In genomic region chr4:80237992-80238391, GRCh38 we compare ENCODE assay signal across 12 cellular contexts. TPM values are rescaled to one million over a fixed set of nuclear protein-coding genes. Genes with fewer than 3 reads are reported as not detected.
DNase-seq lines count a peak whose midpoint lies in the region; ATAC-seq and TF ChIP-seq lines count a peak whose summit lies in the region.
"Had no signal": no experiment of that assay in that cellular context is flagged by ENCODE, and none has a peak within 500 bp of the region (broad histone marks: within the 10 kb centered on the region; RNA-seq: fewer than 3 reads in every experiment).

No MANE protein-coding gene starts in this region.

- H2AK5ac ChIP-seq in mesenchymal stem cell (ENCODE audit: low read length, severe bottlenecking) = no peak overlapping the region

- no peak overlapping the region for H2BK15ac ChIP-seq in mesenchymal stem cell (ENCODE audit: low read depth, poor library complexity, severe bottlenecking)

- POLR2A ChIA-PET in BJ (lab: Charles Lee) = interaction anchor here (0.8 kb wide), 1 partner anchor 28 kb away, joined by 3 read pairs; the partner anchor contains the start of gene FGF5
- POLR2A ChIA-PET in PC-3 (lab: Charles Lee; ENCODE audit: unreplicated experiment) = no interaction called here

- ATAC-seq in PC-3 = peak; percentile 84
- no peak for ATAC-seq in HG03045 (IDR thresholded peaks at IDR 0.05; ENCODE audit: unreplicated experiment)

- no peaks in the 10 kb centered on the region for H3K9me2 ChIP-seq in PC-3 (replicated peaks; ENCODE audit: low read length)

- peaks cover 56% of the 10 kb centered on the region for H3K4me1 ChIP-seq in PC-3 (ENCODE audit: insufficient read depth, low read length)
- H3K4me1 ChIP-seq in mesenchymal stem cell (ENCODE audit: control insufficient read depth, insufficient read depth, low read depth, low read length) = peaks cover 5% of the 10 kb centered on the region

- H3K9me3 ChIP-seq in PC-3 (ENCODE audit: low read length) (no peaks in the 10 kb centered on the region), mesenchymal stem cell (ENCODE audit: control insufficient read depth, low read length) (no peaks in the 10 kb centered on the region)

- no peak overlapping the region for H3K14ac ChIP-seq in mesenchymal stem cell (ENCODE audit: low read length in 2 of 2)

- TF ChIP-seq CTCF in BJ (IDR thresholded peaks at IDR 0.05; ENCODE audit: insufficient read depth, low read depth, low read length) (no peak), PC-3 (conservative IDR thresholded peaks at IDR 0.05; ENCODE audit: low read depth, low read length) (no peak), choroid plexus epithelial cell (conservative IDR thresholded peaks at IDR 0.05; ENCODE audit: low read depth, low read length) (no peak)

- no peaks in the 10 kb centered on the region for H3K79me2 ChIP-seq in PC-3 (ENCODE audit: low read length)

- peak overlapping the region; percentile 8 for H2BK5ac ChIP-seq in mesenchymal stem cell (ENCODE audit: low read depth, low read length, poor library complexity, severe bottlenecking)

- peaks cover 9% of the 10 kb centered on the region for H3F3A ChIP-seq in PC-3 (ENCODE audit: low read length, unreplicated experiment)

- intact Hi-C loops in PC-3 (cut with micrococcal nuclease) = no loop called here

- H3K9ac ChIP-seq in PC-3 (ENCODE audit: low read length) = no peak overlapping the region
- peak overlapping the region; percentile 77 for H3K9ac ChIP-seq in mesenchymal stem cell (ENCODE audit: low read length)

- H3K36me3 ChIP-seq in BJ (ENCODE audit: control insufficient read depth, insufficient read depth, low read length) (no peaks in the 10 kb centered on the region), PC-3 (ENCODE audit: low read depth, low read length) (peaks cover 6% of the 10 kb centered on the region; the same call in 1 of the 2 replicates), mesenchymal stem cell (ENCODE audit: control insufficient read depth in 1 of 2, insufficient read depth in 2 of 2, low read depth in 1 of 2, low read length in 2 of 2) (no peaks in the 10 kb centered on the region)

- no peaks in the 10 kb centered on the region for H4K20me1 ChIP-seq in PC-3 (ENCODE audit: low read length)

- H2AFZ ChIP-seq in PC-3 (ENCODE audit: low read length) = peak overlapping the region; percentile 45
- H2AFZ ChIP-seq in mesenchymal stem cell (ENCODE audit: low read depth, low read length) = no peak overlapping the region

- no peak overlapping the region for H3K23ac ChIP-seq in mesenchymal stem cell (ENCODE audit: low read length in 2 of 2)

- no peak overlapping the region for H2BK12ac ChIP-seq in mesenchymal stem cell (ENCODE audit: low read length in 2 of 2)

- 14% methylated on average over 4 of the region's 6 CpGs for WGBS in mesenchymal stem cell

- no peak overlapping the region for H4K91ac ChIP-seq in mesenchymal stem cell (ENCODE audit: low read length)

- H3K4me2 ChIP-seq in PC-3 (ENCODE audit: low read length) (peak overlapping the region; percentile 40), mesenchymal stem cell (ENCODE audit: low read length, poor library complexity, severe bottlenecking) (no peak overlapping the region)

- no peak overlapping the region for H3K18ac ChIP-seq in mesenchymal stem cell (ENCODE audit: low read depth in 1 of 2, low read length in 2 of 2)

- H3K27me3 ChIP-seq in BJ (ENCODE audit: control insufficient read depth, insufficient read depth, low read length) (no peaks in the 10 kb centered on the region), PC-3 (ENCODE audit: low read length) (no peaks in the 10 kb centered on the region), mesenchymal stem cell (ENCODE audit: control insufficient read depth in 1 of 2, insufficient read depth in 1 of 2, low read length in 2 of 2) (no peaks in the 10 kb centered on the region)

- no peak overlapping the region for H3K4ac ChIP-seq in mesenchymal stem cell (ENCODE audit: low read depth in 1 of 2, low read length in 2 of 2)

- no peak overlapping the region for H2BK120ac ChIP-seq in mesenchymal stem cell (ENCODE audit: low read depth, low read length)

- H3K79me1 ChIP-seq in mesenchymal stem cell (replicated peaks; ENCODE audit: low read length, poor library complexity, severe bottlenecking) = no peaks in the 10 kb centered on the region

- H3K27ac ChIP-seq in PC-3 (ENCODE audit: low read length) = peak overlapping the region; percentile 77
- peak overlapping the region; percentile 95 for H3K27ac ChIP-seq in mesenchymal stem cell (ENCODE audit: low read length, poor library complexity, severe bottlenecking)

- H3K4me3 ChIP-seq in BJ (ENCODE audit: low read depth, low read length) = 0 out of 2 replicates have a peak overlapping the region, but pooled peaks have one; percentile 19
- H3K4me3 ChIP-seq in PC-3 (ENCODE audit: low read length) = 0 out of 2 replicates have a peak overlapping the region, but pooled peaks have one; percentile 23
- no peak overlapping the region for H3K4me3 ChIP-seq in choroid plexus epithelial cell (ENCODE audit: low read depth, low read length)
- H3K4me3 ChIP-seq in mesenchymal stem cell (ENCODE audit: insufficient read depth in 1 of 2, low read depth in 1 of 2, low read length in 2 of 2) = peak overlapping the region in 1 of 2 experiments; percentile 20

- no peak overlapping the region for H4K8ac ChIP-seq in mesenchymal stem cell (ENCODE audit: low read length)

- CTCF ChIA-PET in BJ (lab: Yijun Ruan, JAX) (no interaction called here), PC-3 (lab: Charles Lee) (no interaction called here)

- no TSS peak for BruUV-seq in PC-3 (replicated peaks; lab: Mats Ljungman, UMichigan)

- peak; percentile 86 for DNase-seq in BJ (ENCODE audit: low read depth)
- DNase-seq in PC-3 = peak; percentile 75
- peak; percentile 62 for DNase-seq in choroid plexus epithelial cell (ENCODE audit: low read depth)
- DNase-seq in mesenchymal stem cell = peak; percentile 82
- DNase-seq in DMS79 (lab: John Stamatoyannopoulos, UW) = no peak
- no peak for DNase-seq in SHP77 (lab: John Stamatoyannopoulos, UW)
- no peak for DNase-seq in stimulated activated naive CD4-positive, alpha-beta T cell treated with Interleukin-2 at 50 U/mL for 16 hours (lab: John Stamatoyannopoulos, UW)
- DNase-seq: CD4-positive, alpha-beta T cell; effector CD8-positive, alpha-beta T cell; NCI-H524; Right ventricle myocardium superior had no signal

RNA-seq across cellular contexts. Expression of gene FGF5, which starts 28.5 kb away (rescaled TPM):
- polyA plus RNA-seq in BJ (2011; rRNA removed) = 31.1 and 43.7 TPM in 2 replicates
- 88.9 and 128 TPM in 2 replicates for polyA minus RNA-seq in BJ (2011; rRNA and poly(A)+ RNA removed)
- 0.75 and 2.6 TPM in 2 replicates for total RNA-seq in PC-3 (2014; rRNA removed)
- polyA plus RNA-seq in mesenchymal stem cell (2013, experiment 1 of 2) = 3.1 TPM
- polyA plus RNA-seq in mesenchymal stem cell (2013, experiment 2 of 2) = 3.2 TPM

RNA-seq across cellular contexts. Expression of gene PRDM8, which starts 40.7 kb away (rescaled TPM):
- 2.6 and 2.7 TPM in 2 replicates for polyA plus RNA-seq in BJ (2011; rRNA removed)
- polyA minus RNA-seq in BJ (2011; rRNA and poly(A)+ RNA removed) = 2.2 and 4.1 TPM in 2 replicates
- 8.9 and 9.4 TPM in 2 replicates for total RNA-seq in PC-3 (2014; rRNA removed)
- 2.1 TPM for polyA plus RNA-seq in mesenchymal stem cell (2013, experiment 1 of 2)
- polyA plus RNA-seq in mesenchymal stem cell (2013, experiment 2 of 2) = 1.8 TPM

Comparison
In these comparisons a context has a peak if more than half of its experiments do, and no peak if none do; other contexts are left out.
1. DNase-seq: peak in BJ (single experiment), PC-3 (single experiment), choroid plexus epithelial cell (single experiment) and mesenchymal stem cell (single experiment); none in DMS79 (single experiment), SHP77 (0 of 2) and stimulated activated naive CD4-positive, alpha-beta T cell treated with Interleukin-2 at 50 U/mL for 16 hours (single experiment).